ENCODE assay signal across 3 cellular contexts in the genomic region with DNA sequence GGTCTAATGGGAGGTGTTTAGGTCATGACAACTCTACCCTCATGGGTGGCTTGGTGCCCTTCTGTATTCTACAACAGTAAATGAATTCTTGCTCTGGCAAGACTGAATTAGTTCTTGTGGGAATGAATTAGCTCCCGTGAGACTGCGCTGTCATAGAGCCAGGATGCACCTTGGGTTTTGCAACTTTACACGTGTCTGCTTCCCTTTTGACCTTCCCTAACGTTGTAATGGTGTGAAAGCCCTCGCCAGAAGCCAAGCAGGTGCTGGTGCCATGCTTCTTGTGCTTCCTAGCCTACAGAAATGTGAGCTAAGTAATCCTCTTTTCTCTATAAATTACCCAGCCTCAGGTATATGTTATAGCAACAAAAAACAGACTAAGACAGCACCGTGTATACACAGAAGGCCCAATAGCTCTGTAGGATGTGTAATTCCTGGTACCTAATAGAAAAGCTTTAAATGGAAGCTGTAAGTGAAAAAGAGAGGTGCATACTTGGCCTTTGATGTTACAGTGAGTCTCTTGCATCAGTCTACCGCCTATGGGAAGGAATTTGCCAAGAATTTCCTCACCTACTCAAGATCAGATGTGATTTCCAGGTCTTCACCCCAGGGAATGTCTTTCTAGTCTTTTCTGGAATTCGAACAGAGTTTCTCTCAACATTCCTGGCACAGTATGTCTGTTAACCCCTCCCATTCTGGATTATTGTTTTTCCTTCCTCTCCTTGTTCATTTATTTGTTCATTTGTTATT.
TF ChIP-seq lines count a peak whose summit lies in the region.

No MANE protein-coding gene starts in this region.

TF ChIP-seq in liver, 16 proteins besides CTCF, POLR2A, EP300 and RAD21:
- TF ChIP-seq, protein P1, sequence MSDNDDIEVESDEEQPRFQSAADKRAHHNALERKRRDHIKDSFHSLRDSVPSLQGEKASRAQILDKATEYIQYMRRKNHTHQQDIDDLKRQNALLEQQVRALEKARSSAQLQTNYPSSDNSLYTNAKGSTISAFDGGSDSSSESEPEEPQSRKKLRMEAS (IDR thresholded peaks at IDR 0.05) = peak; percentile 95
- TF ChIP-seq JUND (IDR thresholded peaks at IDR 0.05) = no peak
- no peak for TF ChIP-seq HNF4G (IDR thresholded peaks at IDR 0.05)
- TF ChIP-seq SP1 (IDR thresholded peaks at IDR 0.05) = peak; percentile 28
- no peak for TF ChIP-seq FOXA2 (IDR thresholded peaks at IDR 0.05)
- TF ChIP-seq, protein P2, sequence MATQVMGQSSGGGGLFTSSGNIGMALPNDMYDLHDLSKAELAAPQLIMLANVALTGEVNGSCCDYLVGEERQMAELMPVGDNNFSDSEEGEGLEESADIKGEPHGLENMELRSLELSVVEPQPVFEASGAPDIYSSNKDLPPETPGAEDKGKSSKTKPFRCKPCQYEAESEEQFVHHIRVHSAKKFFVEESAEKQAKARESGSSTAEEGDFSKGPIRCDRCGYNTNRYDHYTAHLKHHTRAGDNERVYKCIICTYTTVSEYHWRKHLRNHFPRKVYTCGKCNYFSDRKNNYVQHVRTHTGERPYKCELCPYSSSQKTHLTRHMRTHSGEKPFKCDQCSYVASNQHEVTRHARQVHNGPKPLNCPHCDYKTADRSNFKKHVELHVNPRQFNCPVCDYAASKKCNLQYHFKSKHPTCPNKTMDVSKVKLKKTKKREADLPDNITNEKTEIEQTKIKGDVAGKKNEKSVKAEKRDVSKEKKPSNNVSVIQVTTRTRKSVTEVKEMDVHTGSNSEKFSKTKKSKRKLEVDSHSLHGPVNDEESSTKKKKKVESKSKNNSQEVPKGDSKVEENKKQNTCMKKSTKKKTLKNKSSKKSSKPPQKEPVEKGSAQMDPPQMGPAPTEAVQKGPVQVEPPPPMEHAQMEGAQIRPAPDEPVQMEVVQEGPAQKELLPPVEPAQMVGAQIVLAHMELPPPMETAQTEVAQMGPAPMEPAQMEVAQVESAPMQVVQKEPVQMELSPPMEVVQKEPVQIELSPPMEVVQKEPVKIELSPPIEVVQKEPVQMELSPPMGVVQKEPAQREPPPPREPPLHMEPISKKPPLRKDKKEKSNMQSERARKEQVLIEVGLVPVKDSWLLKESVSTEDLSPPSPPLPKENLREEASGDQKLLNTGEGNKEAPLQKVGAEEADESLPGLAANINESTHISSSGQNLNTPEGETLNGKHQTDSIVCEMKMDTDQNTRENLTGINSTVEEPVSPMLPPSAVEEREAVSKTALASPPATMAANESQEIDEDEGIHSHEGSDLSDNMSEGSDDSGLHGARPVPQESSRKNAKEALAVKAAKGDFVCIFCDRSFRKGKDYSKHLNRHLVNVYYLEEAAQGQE (IDR thresholded peaks at IDR 0.05) = no peak
- TF ChIP-seq, protein P3, sequence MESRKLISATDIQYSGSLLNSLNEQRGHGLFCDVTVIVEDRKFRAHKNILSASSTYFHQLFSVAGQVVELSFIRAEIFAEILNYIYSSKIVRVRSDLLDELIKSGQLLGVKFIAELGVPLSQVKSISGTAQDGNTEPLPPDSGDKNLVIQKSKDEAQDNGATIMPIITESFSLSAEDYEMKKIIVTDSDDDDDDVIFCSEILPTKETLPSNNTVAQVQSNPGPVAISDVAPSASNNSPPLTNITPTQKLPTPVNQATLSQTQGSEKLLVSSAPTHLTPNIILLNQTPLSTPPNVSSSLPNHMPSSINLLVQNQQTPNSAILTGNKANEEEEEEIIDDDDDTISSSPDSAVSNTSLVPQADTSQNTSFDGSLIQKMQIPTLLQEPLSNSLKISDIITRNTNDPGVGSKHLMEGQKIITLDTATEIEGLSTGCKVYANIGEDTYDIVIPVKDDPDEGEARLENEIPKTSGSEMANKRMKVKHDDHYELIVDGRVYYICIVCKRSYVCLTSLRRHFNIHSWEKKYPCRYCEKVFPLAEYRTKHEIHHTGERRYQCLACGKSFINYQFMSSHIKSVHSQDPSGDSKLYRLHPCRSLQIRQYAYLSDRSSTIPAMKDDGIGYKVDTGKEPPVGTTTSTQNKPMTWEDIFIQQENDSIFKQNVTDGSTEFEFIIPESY (IDR thresholded peaks at IDR 0.05) = peak; percentile 53
- TF ChIP-seq HNF4A (conservative IDR thresholded peaks at IDR 0.05) = peak; percentile 44 to 67
- TF ChIP-seq FOXA1 (IDR thresholded peaks at IDR 0.05) = no peak
- TF ChIP-seq NR2F2 (IDR thresholded peaks at IDR 0.05) = no peak
- TF ChIP-seq EGR1 (IDR thresholded peaks at IDR 0.05; ENCODE audit: low read depth in 2 of 2) = no peak
- peak; percentile 60 to 78 for TF ChIP-seq RXRA (IDR thresholded peaks at IDR 0.05)
- TF ChIP-seq TAF1 (conservative IDR thresholded peaks at IDR 0.05) = no peak
- peak; percentile 77 for TF ChIP-seq YY1 (IDR thresholded peaks at IDR 0.05)
- TF ChIP-seq, protein P4, sequence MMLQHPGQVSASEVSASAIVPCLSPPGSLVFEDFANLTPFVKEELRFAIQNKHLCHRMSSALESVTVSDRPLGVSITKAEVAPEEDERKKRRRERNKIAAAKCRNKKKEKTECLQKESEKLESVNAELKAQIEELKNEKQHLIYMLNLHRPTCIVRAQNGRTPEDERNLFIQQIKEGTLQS (IDR thresholded peaks at IDR 0.05) = no peak
- no peak for TF ChIP-seq GABPA (IDR thresholded peaks at IDR 0.05 in 1 of 2, conservative IDR thresholded peaks at IDR 0.05 in 1 of 2)

TF ChIP-seq in HepG2, 621 proteins besides CTCF, POLR2A, EP300 and RAD21:
- TF ChIP-seq ZNF496 (CRISPR knock-in tag; IDR thresholded peaks at IDR 0.05; ENCODE audit: insufficient replicate concordance) (no peak), ZNF160 (CRISPR knock-in tag; IDR thresholded peaks at IDR 0.05) (no peak), FOXK1 (CRISPR knock-in tag; IDR thresholded peaks at IDR 0.05; ENCODE audit: borderline replicate concordance, low read depth) (no peak), TCF7L2 (IDR thresholded peaks at IDR 0.05; ENCODE audit: low read depth, low read length) (no peak)
- TF ChIP-seq, protein P5, sequence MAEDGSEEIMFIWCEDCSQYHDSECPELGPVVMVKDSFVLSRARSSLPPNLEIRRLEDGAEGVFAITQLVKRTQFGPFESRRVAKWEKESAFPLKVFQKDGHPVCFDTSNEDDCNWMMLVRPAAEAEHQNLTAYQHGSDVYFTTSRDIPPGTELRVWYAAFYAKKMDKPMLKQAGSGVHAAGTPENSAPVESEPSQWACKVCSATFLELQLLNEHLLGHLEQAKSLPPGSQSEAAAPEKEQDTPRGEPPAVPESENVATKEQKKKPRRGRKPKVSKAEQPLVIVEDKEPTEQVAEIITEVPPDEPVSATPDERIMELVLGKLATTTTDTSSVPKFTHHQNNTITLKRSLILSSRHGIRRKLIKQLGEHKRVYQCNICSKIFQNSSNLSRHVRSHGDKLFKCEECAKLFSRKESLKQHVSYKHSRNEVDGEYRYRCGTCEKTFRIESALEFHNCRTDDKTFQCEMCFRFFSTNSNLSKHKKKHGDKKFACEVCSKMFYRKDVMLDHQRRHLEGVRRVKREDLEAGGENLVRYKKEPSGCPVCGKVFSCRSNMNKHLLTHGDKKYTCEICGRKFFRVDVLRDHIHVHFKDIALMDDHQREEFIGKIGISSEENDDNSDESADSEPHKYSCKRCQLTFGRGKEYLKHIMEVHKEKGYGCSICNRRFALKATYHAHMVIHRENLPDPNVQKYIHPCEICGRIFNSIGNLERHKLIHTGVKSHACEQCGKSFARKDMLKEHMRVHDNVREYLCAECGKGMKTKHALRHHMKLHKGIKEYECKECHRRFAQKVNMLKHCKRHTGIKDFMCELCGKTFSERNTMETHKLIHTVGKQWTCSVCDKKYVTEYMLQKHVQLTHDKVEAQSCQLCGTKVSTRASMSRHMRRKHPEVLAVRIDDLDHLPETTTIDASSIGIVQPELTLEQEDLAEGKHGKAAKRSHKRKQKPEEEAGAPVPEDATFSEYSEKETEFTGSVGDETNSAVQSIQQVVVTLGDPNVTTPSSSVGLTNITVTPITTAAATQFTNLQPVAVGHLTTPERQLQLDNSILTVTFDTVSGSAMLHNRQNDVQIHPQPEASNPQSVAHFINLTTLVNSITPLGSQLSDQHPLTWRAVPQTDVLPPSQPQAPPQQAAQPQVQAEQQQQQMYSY (CRISPR knock-in tag; IDR thresholded peaks at IDR 0.05) = no peak
- TF ChIP-seq, protein P6, sequence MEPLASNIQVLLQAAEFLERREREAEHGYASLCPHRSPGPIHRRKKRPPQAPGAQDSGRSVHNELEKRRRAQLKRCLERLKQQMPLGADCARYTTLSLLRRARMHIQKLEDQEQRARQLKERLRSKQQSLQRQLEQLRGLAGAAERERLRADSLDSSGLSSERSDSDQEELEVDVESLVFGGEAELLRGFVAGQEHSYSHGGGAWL (CRISPR knock-in tag; IDR thresholded peaks at IDR 0.05) = no peak

TF ChIP-seq in SK-N-SH, 30 proteins besides CTCF, POLR2A, EP300 and RAD21:
- no peak for TF ChIP-seq TCF12 (IDR thresholded peaks at IDR 0.05)
TF ChIP-seq in SK-N-SH: peak in this region for 0.
